ENCODE assay signal across 1 cellular context in the genomic region with DNA sequence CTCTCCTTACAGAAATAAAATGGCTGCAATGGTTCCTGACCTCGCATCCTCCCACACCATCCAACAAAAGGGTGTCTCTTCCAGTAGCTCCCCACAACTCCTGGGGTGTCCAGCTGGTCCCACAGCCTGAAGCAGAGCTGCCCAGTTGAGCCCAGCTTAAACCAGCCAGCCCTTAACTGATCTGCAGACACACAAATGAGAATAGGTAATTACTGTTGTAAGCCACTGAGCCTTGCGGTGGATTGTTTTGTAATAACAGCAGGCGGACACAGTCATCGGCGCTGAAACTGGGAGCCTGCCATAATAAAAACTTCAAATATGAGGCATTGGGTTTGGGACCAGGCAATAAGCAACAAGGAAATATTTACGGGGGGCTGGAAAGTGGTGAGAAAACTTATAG.
TF ChIP-seq lines count a peak whose summit lies in the region.

No MANE protein-coding gene starts in this region.

TF ChIP-seq in K562, 482 proteins besides CTCF, POLR2A, EP300 and RAD21 (continued from another document):
- no peak for TF ChIP-seq FOXP4 (CRISPR knock-in tag; IDR thresholded peaks at IDR 0.05; ENCODE audit: borderline replicate concordance)
- no peak for TF ChIP-seq MBD2 (IDR thresholded peaks at IDR 0.05; ENCODE audit: borderline replicate concordance, low read depth)
